Comparison of ENCODE assay signal across 1 cellular context in genomic region chr14:100841445-100842403, GRCh38.
TF ChIP-seq lines count a peak whose summit lies in the region.

No MANE protein-coding gene starts in this region.

TF ChIP-seq in WTC11, 78 proteins besides CTCF, POLR2A, EP300 and RAD21 (continued from another document):
- TF ChIP-seq ZNF532 (CRISPR knock-in tag; IDR thresholded peaks at IDR 0.05; ENCODE audit: borderline replicate concordance) (no peak), ATF6 (CRISPR knock-in tag; IDR thresholded peaks at IDR 0.05) (no peak), ARID4B (CRISPR knock-in tag; IDR thresholded peaks at IDR 0.05; ENCODE audit: borderline replicate concordance) (no peak), ZNF671 (CRISPR knock-in tag; IDR thresholded peaks at IDR 0.05) (no peak), HMGA2 (CRISPR knock-in tag; IDR thresholded peaks at IDR 0.05) (no peak), GRHL2 (CRISPR knock-in tag; IDR thresholded peaks at IDR 0.05; ENCODE audit: insufficient replicate concordance, severe bottlenecking) (no peak), ETV6 (CRISPR knock-in tag; IDR thresholded peaks at IDR 0.05) (no peak), IRF1 (CRISPR knock-in tag; IDR thresholded peaks at IDR 0.05) (no peak), IRF2 (CRISPR knock-in tag; IDR thresholded peaks at IDR 0.05; ENCODE audit: borderline replicate concordance, low read depth) (no peak), ZBTB43 (CRISPR knock-in tag; IDR thresholded peaks at IDR 0.05) (no peak)
